Comparison of ENCODE assay signal across 17 cellular contexts in the genomic region with DNA sequence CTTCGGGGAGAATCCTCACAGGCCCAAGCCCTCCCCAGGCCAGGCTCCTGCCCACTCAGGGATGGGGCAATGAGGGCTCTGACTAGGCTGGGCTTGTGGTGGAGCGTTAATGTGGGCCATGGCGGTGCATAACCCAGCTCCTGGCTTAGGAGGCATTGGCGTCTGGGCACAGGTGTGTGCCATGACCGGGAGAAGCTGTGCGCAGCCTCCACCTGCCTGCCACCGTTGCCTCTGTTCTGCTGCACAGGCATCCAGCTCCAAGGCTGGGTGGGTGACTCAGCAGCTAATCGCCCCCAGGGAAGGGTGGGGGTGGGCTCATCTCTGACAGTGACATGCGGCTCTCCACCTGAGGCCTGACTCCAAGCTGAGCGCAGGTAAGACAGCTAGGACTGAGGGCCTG.
"Had no signal": no experiment of that assay in that cellular context is flagged by ENCODE, and none has a peak within 500 bp of the region (broad histone marks: within the 10 kb centered on the region; RNA-seq: fewer than 3 reads in every experiment).

No MANE protein-coding gene starts in this region.

- H3K27ac ChIP-seq: colonic mucosa, pancreas, thyroid gland, vagina, VCaP had no signal

- H3K4me3 Mint-ChIP-seq: activated CD4-positive, alpha-beta memory T cell treated with anti-CD3 and anti-CD28 coated beads for 36 hours; activated T-cell treated with anti-CD3 and anti-CD28 coated beads, Interleukin-2, amount 50 U/mL, for 24 hours; immature natural killer cell; neural crest cell; stimulated activated naive B cell treated with anti-CD40 and anti-IgM and Interleukin-4, amounts not matched to agents 10 μg/mL and 1 μg/mL and 100 μg/mL, for 72 hours had no signal

- H3K27me3 ChIP-seq: colonic mucosa, pancreas, thyroid gland, vagina had no signal

- H3K9me3 ChIP-seq: colonic mucosa, pancreas, thyroid gland, vagina had no signal

- ATAC-seq: activated naive CD4-positive, alpha-beta T cell treated with anti-CD3 and anti-CD28 coated beads, Interleukin-2, amount 50 U/mL, for 72 hours; left cardiac atrium; pancreas; stimulated activated naive B cell treated with anti-CD40 and anti-IgM and Interleukin-4, amounts not matched to agents 10 μg/mL and 1 μg/mL and 100 μg/mL, for 72 hours had no signal

- H3K4me1 Mint-ChIP-seq: neural crest cell had no signal

- DNase-seq: activated CD4-positive, alpha-beta memory T cell treated with anti-CD3 and anti-CD28 coated beads for 36 hours; activated gamma-delta T cell; activated T-cell treated with anti-CD3 and anti-CD28 coated beads, Interleukin-2, amount 50 U/mL, for 24 hours; central memory CD4-positive, alpha-beta T cell; colonic mucosa; foreskin fibroblast; immature natural killer cell; left cardiac atrium; stimulated activated CD4-positive, alpha-beta T cell treated with anti-CD3 and anti-CD28 coated beads, Interleukin-2, amount 100 ng/mL, for 48 hours; stimulated activated naive B cell treated with anti-CD40 and anti-IgM and Interleukin-4, amounts not matched to agents 10 μg/mL and 1 μg/mL and 100 μg/mL, for 72 hours; thyroid gland had no signal

- H3K9me3 Mint-ChIP-seq: activated CD4-positive, alpha-beta memory T cell treated with anti-CD3 and anti-CD28 coated beads for 36 hours; activated naive CD4-positive, alpha-beta T cell treated with anti-CD3 and anti-CD28 coated beads, Interleukin-2, amount 50 U/mL, for 72 hours; activated T-cell treated with anti-CD3 and anti-CD28 coated beads, Interleukin-2, amount 50 U/mL, for 24 hours; immature natural killer cell; neural crest cell; stimulated activated naive B cell treated with anti-CD40 and anti-IgM and Interleukin-4, amounts not matched to agents 10 μg/mL and 1 μg/mL and 100 μg/mL, for 72 hours had no signal

- FAIRE-seq: pancreas had no signal

- H3K36me3 ChIP-seq: colonic mucosa had no signal

- H3K36me3 Mint-ChIP-seq: activated CD4-positive, alpha-beta memory T cell treated with anti-CD3 and anti-CD28 coated beads for 36 hours; activated naive CD4-positive, alpha-beta T cell treated with anti-CD3 and anti-CD28 coated beads, Interleukin-2, amount 50 U/mL, for 72 hours had no signal

- H3K4me3 ChIP-seq: colonic mucosa, lung, pancreas, thyroid gland, vagina had no signal

- H3K27ac Mint-ChIP-seq: activated CD4-positive, alpha-beta memory T cell treated with anti-CD3 and anti-CD28 coated beads for 36 hours; activated naive CD4-positive, alpha-beta T cell treated with anti-CD3 and anti-CD28 coated beads, Interleukin-2, amount 50 U/mL, for 72 hours; activated T-cell treated with anti-CD3 and anti-CD28 coated beads, Interleukin-2, amount 50 U/mL, for 24 hours had no signal
